ENCODE assay signal across 8 cellular contexts in the genomic region with DNA sequence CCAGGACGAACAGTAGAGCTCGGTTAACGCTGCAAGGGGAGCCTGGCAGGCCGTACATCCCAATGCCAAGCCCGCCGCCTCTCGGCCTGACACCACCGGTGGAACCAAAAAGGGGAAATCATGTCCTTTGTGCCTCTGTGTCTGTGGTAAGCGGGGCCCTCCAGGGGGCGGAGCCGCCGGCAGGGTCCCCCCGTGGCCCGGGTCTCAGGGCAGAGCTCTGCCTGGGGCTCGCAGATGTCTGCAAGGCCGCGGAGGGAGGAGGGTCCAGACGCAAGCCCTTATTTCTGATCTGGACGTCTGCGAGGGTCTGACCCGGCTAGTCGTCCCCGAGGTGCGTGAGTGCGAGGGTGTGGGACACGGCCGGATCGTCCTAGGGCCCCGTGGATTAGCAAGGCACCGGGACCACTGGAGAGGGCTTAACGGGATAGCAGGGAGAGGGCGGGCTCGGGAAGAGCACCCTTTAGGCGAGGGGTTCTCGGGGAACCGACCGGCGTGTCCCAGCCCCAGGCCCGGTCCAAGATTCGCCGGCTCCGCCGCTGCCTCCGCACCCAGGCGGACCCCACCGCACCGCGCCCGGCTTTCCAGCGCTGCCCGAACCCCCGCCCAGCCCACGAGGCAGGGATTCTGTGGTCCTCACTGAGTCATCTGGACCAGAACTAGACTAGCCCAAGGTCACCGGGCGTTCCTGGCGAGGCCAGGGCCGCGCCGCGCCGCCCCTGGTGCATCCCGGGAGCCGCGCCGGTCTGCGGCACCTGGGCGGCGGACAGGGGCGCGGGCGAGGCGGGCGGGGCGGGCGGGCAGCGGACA. TPM values are rescaled to one million over a fixed set of nuclear protein-coding genes. Genes with fewer than 3 reads are reported as not detected.
DNase-seq lines count a peak whose midpoint lies in the region; ATAC-seq, FAIRE-seq and TF ChIP-seq lines count a peak whose summit lies in the region.

No MANE protein-coding gene starts in this region.

- H3K9me3 ChIP-seq in H1 (ENCODE audit: insufficient read depth in 2 of 2, low read depth in 1 of 2, low read length in 1 of 2): no peaks in the 10 kb centered on the region

- ATAC-seq in GM21723 (IDR thresholded peaks at IDR 0.05; ENCODE audit: unreplicated experiment): peak; percentile 22

- peak; percentile 21 to 42; a peak in 3 of 4 replicates for TF ChIP-seq RAD21 in H1 (IDR thresholded peaks at IDR 0.05 in 1 of 2, conservative IDR thresholded peaks at IDR 0.05 in 1 of 2; ENCODE audit: low read depth in 2 of 2, low read length in 2 of 2)

- peak overlapping the region; percentile 91; the same call in 1 of the 2 replicates for H2BK5ac ChIP-seq in H1 (ENCODE audit: low read depth, low read length)

- H2AFZ ChIP-seq in H1 (ENCODE audit: low read length): 0 out of 2 replicates have a peak overlapping the region, but pooled peaks have one; percentile 4

- H4K20me1 ChIP-seq in H1 (replicated peaks in 1 of 2; ENCODE audit: control insufficient read depth in 1 of 2, insufficient read depth in 2 of 2, low read length in 2 of 2): peaks cover 2 to 7% of the 10 kb centered on the region in 2 experiments

- H4K91ac ChIP-seq in H1 (replicated peaks; ENCODE audit: insufficient read length, low read length): peak overlapping the region; percentile 91

- peak; percentile 70 for DNase-seq in D341Med (ENCODE audit: low spot score)
- peak; percentile 55 for DNase-seq in NCI-H146 (lab: John Stamatoyannopoulos, UW)
- DNase-seq in activated CD8-positive, alpha-beta memory T cell treated with anti-CD3 and anti-CD28 coated beads for 24 hours: peak; percentile 86
- DNase-seq in H1 (ENCODE audit: low read depth in 1 of 2, low spot score in 2 of 2): peak in 1 of 2 experiments; percentile 80
- DNase-seq in mesenteric fat pad (ENCODE audit: low spot score): peak; percentile 92
- DNase-seq in stimulated activated CD8-positive, alpha-beta memory T cell treated with anti-CD3 and anti-CD28 coated beads, Interleukin-15, amount 100 ng/mL, for 4 hours (ENCODE audit: low read depth in 2 of 2): peak; percentile 12 to 24
- no peak for DNase-seq in H4 (ENCODE audit: low spot score)

- peak overlapping the region; percentile 54 for H2BK120ac ChIP-seq in H1 (replicated peaks; ENCODE audit: low read depth, low read length)

- no peak overlapping the region for H2BK20ac ChIP-seq in H1 (ENCODE audit: low read length)

- H3K79me1 ChIP-seq in H1 (ENCODE audit: low read depth, low read length): no peaks in the 10 kb centered on the region; the same call in 1 of the 2 replicates

- WGBS in H1 (ENCODE audit: extremely low coverage in 1 of 2, insufficient coverage in 1 of 2, insufficient read length in 1 of 2, insufficient replicate concordance in 2 of 2, low coverage in 1 of 2, low lambda C conversion rate in 2 of 2, missing lambda C conversion rate in 1 of 2), 2 experiments: 3% methylated on average over 45 of the region's 76 CpGs; no CpG with 5 or more reads in 1 of the 2 experiments

- POLR2A ChIA-PET in H1 (lab: Charles Lee; ENCODE audit: partially characterized antibody): interaction anchor here (0.6 to 6.4 kb wide), 15 partner anchors 12 to 1713 kb away, joined by 3 to 65 read pairs (median 3); a partner anchor contains a TSS

- peak overlapping the region; percentile 72 to 82 (median 80) for H3K9ac ChIP-seq in H1 (replicated peaks in 1 of 4; ENCODE audit: extremely low read depth in 1 of 4, low read depth in 3 of 4, low read length in 3 of 4)

- peak overlapping the region; percentile 85 to 93 for H3K4me2 ChIP-seq in H1 (ENCODE audit: insufficient read depth in 1 of 2, low read depth in 2 of 2, low read length in 2 of 2)

- peak overlapping the region; percentile 84 for H3K27ac ChIP-seq in H1 (ENCODE audit: low read depth, low read length)

- H3K14ac ChIP-seq in H1 (ENCODE audit: insufficient read length): peak overlapping the region; percentile 56

- peak overlapping the region; percentile 70 to 85 (median 78) for H3K4me3 ChIP-seq in H1 (ENCODE audit: extremely low read depth in 1 of 4, insufficient read depth in 2 of 4, low read depth in 3 of 4, low read length in 4 of 4)

- TF ChIP-seq EP300 in H1 (IDR thresholded peaks at IDR 0.05; ENCODE audit: borderline replicate concordance in 1 of 2, low read depth in 2 of 2, low read length in 2 of 2): no peak

- H3K36me3 ChIP-seq in H1 (ENCODE audit: control insufficient read depth in 2 of 4, insufficient read depth in 4 of 4, low read length in 3 of 4): no peaks in the 10 kb centered on the region

- no peaks in the 10 kb centered on the region for H3K27me3 ChIP-seq in H1 (replicated peaks in 1 of 4; ENCODE audit: control insufficient read depth in 3 of 4, extremely low read depth in 1 of 4, insufficient read depth in 3 of 4, low read length in 3 of 4)

- TF ChIP-seq CTCF in H1 (IDR thresholded peaks at IDR 0.05; ENCODE audit: control extremely low read depth in 1 of 3, insufficient read depth in 1 of 3, low read depth in 1 of 3, low read length in 3 of 3): peak; percentile 2 to 14 (median 4); a peak in 3 of 4 replicates

- no peak overlapping the region for H2AK5ac ChIP-seq in H1 (ENCODE audit: low read depth, low read length)

- peaks cover 0 to 5% (median 4%) of the 10 kb centered on the region in 4 experiments; a peak in 3 of 7 replicates for H3K4me1 ChIP-seq in H1 (replicated peaks in 1 of 4; ENCODE audit: control insufficient read depth in 3 of 4, insufficient read depth in 4 of 4, low read length in 3 of 4)

- peak overlapping the region; percentile 93 for H3K18ac ChIP-seq in H1 (ENCODE audit: extremely low read depth, low read length)

- H3K23me2 ChIP-seq in H1 (ENCODE audit: low read depth, low read length): peaks cover 5% of the 10 kb centered on the region; the same call in 1 of the 2 replicates

- peak overlapping the region; percentile 75; the same call in 1 of the 2 replicates for H2BK12ac ChIP-seq in H1 (ENCODE audit: low read depth, low read length)

- no peak for FAIRE-seq in H1 (lab: Jason Lieb, UNC)

- H3K4ac ChIP-seq in H1 (replicated peaks; ENCODE audit: insufficient read length, low read depth, low read length): peak overlapping the region; percentile 91

- H3K23ac ChIP-seq in H1 (ENCODE audit: insufficient read length): no peak overlapping the region

- H4K8ac ChIP-seq in H1 (ENCODE audit: extremely low read depth, insufficient read depth, low read length): peak overlapping the region; percentile 95

- H3K56ac ChIP-seq in H1 (replicated peaks; ENCODE audit: insufficient read length, low read depth, low read length): peak overlapping the region; percentile 85

- no peak overlapping the region; the same call in 1 of the 2 replicates for H2BK15ac ChIP-seq in H1 (ENCODE audit: low read length)

- peaks cover 16 to 35% of the 10 kb centered on the region in 2 experiments; a peak in 3 of 4 replicates for H3K79me2 ChIP-seq in H1 (ENCODE audit: control insufficient read depth in 1 of 2, insufficient read depth in 2 of 2, low read length in 2 of 2)

- CTCF ChIA-PET in H1 (lab: Charles Lee; ENCODE audit: partially characterized antibody): interaction anchor here (0.7 to 1.6 kb wide), 5 partner anchors 13 to 95 kb away, joined by 3 to 7 read pairs (median 5); no protein-coding TSS in a partner anchor

- H4K5ac ChIP-seq in H1 (ENCODE audit: insufficient read length, low read depth, low read length): peak overlapping the region; percentile 91

- peak; percentile 6 to 69; a peak in 2 of 3 replicates for TF ChIP-seq POLR2A in H1 (IDR thresholded peaks at IDR 0.05; ENCODE audit: control extremely low read depth in 1 of 2, low read depth in 2 of 2, low read length in 2 of 2)

TF ChIP-seq in H1, 55 proteins besides CTCF, POLR2A, EP300 and RAD21 (continues in another document):
- no peak for TF ChIP-seq CBX5 (IDR thresholded peaks at IDR 0.05; ENCODE audit: low read depth, low read length)
- TF ChIP-seq SIX5 (IDR thresholded peaks at IDR 0.05; ENCODE audit: low read depth, low read length): no peak
- TF ChIP-seq ASH2L (IDR thresholded peaks at IDR 0.05; ENCODE audit: low read length): peak; percentile 41
- no peak for TF ChIP-seq SP1 (IDR thresholded peaks at IDR 0.05; ENCODE audit: low read depth, low read length)
- TF ChIP-seq RXRA (IDR thresholded peaks at IDR 0.05; ENCODE audit: insufficient read depth, low read depth, low read length): no peak
- no peak for TF ChIP-seq TCF12 (IDR thresholded peaks at IDR 0.05; ENCODE audit: low read depth, low read length)
- no peak for TF ChIP-seq JUN (IDR thresholded peaks at IDR 0.05; ENCODE audit: low read depth, low read length)
- TF ChIP-seq NANOG (IDR thresholded peaks at IDR 0.05; ENCODE audit: insufficient read depth, low read depth, low read length, poor library complexity, severe bottlenecking): no peak
- TF ChIP-seq, protein P1, sequence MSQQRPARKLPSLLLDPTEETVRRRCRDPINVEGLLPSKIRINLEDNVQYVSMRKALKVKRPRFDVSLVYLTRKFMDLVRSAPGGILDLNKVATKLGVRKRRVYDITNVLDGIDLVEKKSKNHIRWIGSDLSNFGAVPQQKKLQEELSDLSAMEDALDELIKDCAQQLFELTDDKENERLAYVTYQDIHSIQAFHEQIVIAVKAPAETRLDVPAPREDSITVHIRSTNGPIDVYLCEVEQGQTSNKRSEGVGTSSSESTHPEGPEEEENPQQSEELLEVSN (IDR thresholded peaks at IDR 0.05): no peak
- peak; percentile 41; the same call in 1 of the 2 replicates for TF ChIP-seq POLR2AphosphoS5 (IDR thresholded peaks at IDR 0.05; ENCODE audit: low read depth, low read length)
- 0 out of 2 replicates have a peak, but pooled peaks have one; percentile 13 for TF ChIP-seq TBP (IDR thresholded peaks at IDR 0.05; ENCODE audit: low read depth, low read length)
- no peak for TF ChIP-seq CHD2 (IDR thresholded peaks at IDR 0.05; ENCODE audit: low read length)
- TF ChIP-seq SRF (IDR thresholded peaks at IDR 0.05; ENCODE audit: low read depth, low read length): no peak
- no peak for TF ChIP-seq YY1 (IDR thresholded peaks at IDR 0.05; ENCODE audit: low read depth, low read length)
- 0 out of 4 replicates have a peak, but pooled peaks have one; percentile 11 to 39 for TF ChIP-seq HDAC2 (IDR thresholded peaks at IDR 0.05; ENCODE audit: borderline replicate concordance in 1 of 2, low read depth in 2 of 2, low read length in 2 of 2)
- TF ChIP-seq JUND (IDR thresholded peaks at IDR 0.05; ENCODE audit: low read length): no peak

RNA-seq across cellular contexts. Expression of a gene that starts 0.9 kb away (rescaled TPM):
- 26.2 and 27.2 TPM in 2 replicates for total RNA-seq in H1 (2021; fragmentation: NEBNext Ultra II Directional; extraction: Animal tissue kit (Norgen Biotek cat#: 25700))
- polyA plus RNA-seq in H1 (2011; rRNA removed): 8.7 and 12.5 TPM in 2 replicates
- polyA plus RNA-seq in H1 (2011; cell fraction: cytosol; rRNA removed): 7.3 TPM
- 20.6 TPM for polyA plus RNA-seq in H1 (2011; cell fraction: nucleus; rRNA removed)
- 16.4 to 18.6 TPM (median 17.4 TPM) in 4 replicates for polyA plus RNA-seq in H1 (2012, experiment 1 of 2)
- 6.2 TPM for polyA plus RNA-seq in H1 (2012, experiment 2 of 2)
- 11.8 TPM for polyA plus RNA-seq in H1 (2013, experiment 1 of 2)
- polyA plus RNA-seq in H1 (2013, experiment 2 of 2): 11.5 TPM
- 17.7 and 19.2 TPM in 2 replicates for polyA minus RNA-seq in H1 (2011; rRNA and poly(A)+ RNA removed)
- 21.1 TPM for polyA minus RNA-seq in H1 (2011; cell fraction: cytosol; rRNA and poly(A)+ RNA removed)
- polyA minus RNA-seq in H1 (2011; cell fraction: nucleus; rRNA and poly(A)+ RNA removed): 28.0 TPM
- 25.3 TPM for total RNA-seq in mesenteric fat pad
- 8.9 and 9.6 TPM in 2 replicates for total RNA-seq in H4 (2014; rRNA removed; shearing (Covaris generic))
